In the genomic region with DNA sequence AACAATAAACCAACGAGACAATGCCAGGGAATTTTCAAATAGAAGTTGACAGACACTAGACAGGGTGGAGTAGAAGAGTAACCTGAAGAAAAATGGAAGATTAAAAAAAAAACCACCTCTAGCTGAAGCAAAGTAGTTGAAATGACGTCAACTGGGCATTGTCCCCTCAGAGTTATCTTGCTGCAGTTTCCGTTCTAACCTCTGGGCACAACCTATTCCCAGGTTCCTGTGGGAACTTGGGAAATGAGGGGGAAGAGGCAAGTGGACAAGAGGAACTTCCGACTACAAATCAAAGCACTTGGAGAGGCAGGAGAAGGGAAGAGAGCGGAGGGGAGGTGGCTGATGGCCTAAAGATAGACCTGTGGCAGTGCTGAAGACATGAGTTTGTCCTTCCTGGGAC, we compare ENCODE assay signal across 15 cellular contexts.
"Had no signal": no experiment of that assay in that cellular context is flagged by ENCODE, and none has a peak within 500 bp of the region (broad histone marks: within the 10 kb centered on the region; RNA-seq: fewer than 3 reads in every experiment).

No MANE protein-coding gene starts in this region.

- H3K9me3 ChIP-seq: adrenal gland, esophagus squamous epithelium, lower lobe of right lung, prostate gland, sigmoid colon, SK-N-SH, suprapubic skin had no signal

- H3K4me2 ChIP-seq: SK-N-SH had no signal

- H3K27ac Mint-ChIP-seq: activated B cell treated with CpG ODN at 0.5 μM for 24 hours; activated CD4-positive, alpha-beta T cell treated with anti-CD3 and anti-CD28 coated beads, Interleukin-2, amount 10 ng/mL, durations not matched to agents 7 days and 5 days; naive thymus-derived CD8-positive, alpha-beta T cell had no signal

- H3K9me3 Mint-ChIP-seq: activated B cell treated with CpG ODN at 0.5 μM for 24 hours; activated CD4-positive, alpha-beta T cell treated with anti-CD3 and anti-CD28 coated beads, Interleukin-2, amount 10 ng/mL, durations not matched to agents 7 days and 5 days; naive thymus-derived CD8-positive, alpha-beta T cell had no signal

- H3K4me3 ChIP-seq: adrenal gland, esophagus squamous epithelium, lower lobe of right lung, prostate gland, sigmoid colon, suprapubic skin had no signal

- H3K27ac ChIP-seq: adrenal gland, brain microvascular endothelial cell, esophagus squamous epithelium, prostate gland, sigmoid colon, suprapubic skin had no signal

- H3K4me3 Mint-ChIP-seq: activated B cell treated with CpG ODN at 0.5 μM for 24 hours; activated CD4-positive, alpha-beta T cell treated with anti-CD3 and anti-CD28 coated beads, Interleukin-2, amount 10 ng/mL, durations not matched to agents 7 days and 5 days; naive thymus-derived CD8-positive, alpha-beta T cell had no signal

- DNase-seq: activated B cell treated with CpG ODN at 0.5 μM for 24 hours; activated CD4-positive, alpha-beta T cell treated with anti-CD3 and anti-CD28 coated beads, Interleukin-2, amount 10 ng/mL, durations not matched to agents 7 days and 5 days; activated naive CD4-positive, alpha-beta T cell treated with anti-CD3 and anti-CD28 coated beads, Interleukin-2, amount 50 U/mL, for 16 hours; activated T-cell treated with anti-CD3 and anti-CD28 coated beads, Interleukin-2, amount 50 U/mL, for 1 hour; brain microvascular endothelial cell; esophagus squamous epithelium; lower lobe of right lung; naive thymus-derived CD8-positive, alpha-beta T cell; sigmoid colon; SK-N-SH; stimulated activated CD4-positive, alpha-beta T cell treated with anti-CD3 and anti-CD28 coated beads, Interleukin-2, amount 100 ng/mL, for 48 hours; stimulated activated naive CD4-positive, alpha-beta T cell treated with Interleukin-2 at 50 U/mL for 16 hours had no signal

- H3K9ac ChIP-seq: SK-N-SH had no signal

- H3K4me1 ChIP-seq: sigmoid colon had no signal

- H3K36me3 ChIP-seq: brain microvascular endothelial cell, prostate gland had no signal

- H3K4me1 Mint-ChIP-seq: activated CD4-positive, alpha-beta T cell treated with anti-CD3 and anti-CD28 coated beads, Interleukin-2, amount 10 ng/mL, durations not matched to agents 7 days and 5 days had no signal

- H3K36me3 Mint-ChIP-seq: naive thymus-derived CD8-positive, alpha-beta T cell had no signal

- H3K27me3 Mint-ChIP-seq: activated B cell treated with CpG ODN at 0.5 μM for 24 hours; activated CD4-positive, alpha-beta T cell treated with anti-CD3 and anti-CD28 coated beads, Interleukin-2, amount 10 ng/mL, durations not matched to agents 7 days and 5 days had no signal

- H3K27me3 ChIP-seq: adrenal gland, brain microvascular endothelial cell, esophagus squamous epithelium, sigmoid colon, suprapubic skin had no signal

- ATAC-seq: lower lobe of right lung; naive thymus-derived CD8-positive, alpha-beta T cell had no signal
